8 cellular contexts compared by ENCODE assay signal in genomic region chr3:48555949-48556795, GRCh38. TPM values are rescaled to one million over a fixed set of nuclear protein-coding genes. Genes with fewer than 3 reads are reported as not detected.
DNase-seq lines count a peak whose midpoint lies in the region; ATAC-seq and TF ChIP-seq lines count a peak whose summit lies in the region.

No MANE protein-coding gene starts in this region.

- H3K4me1 ChIP-seq in OCI-LY7 (ENCODE audit: insufficient read depth, low read length, poor library complexity, severe bottlenecking) (peaks cover 54% of the 10 kb centered on the region), trophoblast cell (ENCODE audit: control insufficient read depth in 1 of 2, insufficient read depth in 2 of 2, low read length in 2 of 2) (peaks cover 27% of the 10 kb centered on the region in 2 experiments)

- intact Hi-C loops in OCI-LY7 (cut with micrococcal nuclease; ENCODE audit: unreplicated experiment), result loop anchor here (2.0 kb wide), 3 partner anchors 41 to 255 kb away; partner anchors contain the start of genes ATRIP and NME6

- peak overlapping the region; percentile 71 for H3K9ac ChIP-seq in trophoblast cell (ENCODE audit: low read length)

- H3K4me2 ChIP-seq in OCI-LY7 (ENCODE audit: low read length) (peak overlapping the region; percentile 77), trophoblast cell (ENCODE audit: low read length) (peak overlapping the region; percentile 79)

- DNase-seq in OCI-LY7 (ENCODE audit: low spot score) (no peak), epithelial cell of esophagus (ENCODE audit: low read depth) (no peak), trophoblast cell (peak in 1 of 2 donors; percentile 26), NCI-H1105 (lab: John Stamatoyannopoulos, UW) (no peak), A172 (ENCODE audit: low spot score) (no peak), NCI-H510A treated with DMSO at 0.1 percent for 48 hours (lab: John Stamatoyannopoulos, UW) (no peak)

- H3K9me3 ChIP-seq in OCI-LY7 (ENCODE audit: low read length) (no peaks in the 10 kb centered on the region), trophoblast cell (ENCODE audit: insufficient read depth, low read depth, low read length) (no peaks in the 10 kb centered on the region)

- H3K27ac ChIP-seq in OCI-LY7 (ENCODE audit: low read depth, low read length, poor library complexity, severe bottlenecking) (no peak overlapping the region), trophoblast cell (ENCODE audit: low read depth, low read length) (no peak overlapping the region)

- H3K79me1 ChIP-seq in trophoblast cell (ENCODE audit: low read length), result peaks cover 9% of the 10 kb centered on the region

- POLR2A ChIA-PET in OCI-LY7 (lab: Charles Lee), result interaction anchor here (0.6 to 2.1 kb wide), 7 partner anchors 11 to 1391 kb away, joined by 3 to 8 read pairs (median 3); partner anchors contain the start of genes CCDC51, CELSR3 and TMA7

- peak overlapping the region; percentile 62 for H4K8ac ChIP-seq in trophoblast cell (ENCODE audit: low read depth, low read length)

- peak overlapping the region; percentile 45 for H2BK5ac ChIP-seq in trophoblast cell (ENCODE audit: low read depth, low read length, poor library complexity)

- H3K4ac ChIP-seq in trophoblast cell (ENCODE audit: low read depth, low read length), result peak overlapping the region; percentile 73

- no peak for ATAC-seq in GM19452 (IDR thresholded peaks at IDR 0.05; ENCODE audit: unreplicated experiment)

- H2AK5ac ChIP-seq in trophoblast cell (ENCODE audit: low read length), result peak overlapping the region; percentile 67

- H3K23ac ChIP-seq in trophoblast cell (ENCODE audit: low read length), result no peak overlapping the region

- peak overlapping the region; percentile 60 for H4K12ac ChIP-seq in trophoblast cell (ENCODE audit: low read depth, low read length)

- WGBS in trophoblast cell (ENCODE audit: extremely low coverage, insufficient coverage, insufficient read length), result no CpG with 5 or more reads among the region's 29 CpGs

- H3K79me2 ChIP-seq in OCI-LY7 (ENCODE audit: insufficient read depth, low read depth, low read length), result no peaks in the 10 kb centered on the region
- peaks cover 9% of the 10 kb centered on the region for H3K79me2 ChIP-seq in trophoblast cell (ENCODE audit: control insufficient read depth, insufficient read depth, low read length, poor library complexity)

- no peaks in the 10 kb centered on the region for H4K20me1 ChIP-seq in OCI-LY7 (ENCODE audit: insufficient read depth, low read length)

- no peak for TF ChIP-seq CTCF in OCI-LY7 (conservative IDR thresholded peaks at IDR 0.05; ENCODE audit: low read length)
- TF ChIP-seq CTCF in epithelial cell of esophagus (IDR thresholded peaks at IDR 0.05; ENCODE audit: insufficient read depth, low read depth, low read length, missing control alignments), result no peak

- peak overlapping the region; percentile 54 for H2BK12ac ChIP-seq in trophoblast cell (ENCODE audit: low read length)

- H2BK120ac ChIP-seq in trophoblast cell (ENCODE audit: insufficient read depth, low read length, poor library complexity), result peak overlapping the region; percentile 44

- H2AFZ ChIP-seq in OCI-LY7 (ENCODE audit: low read length), result peak overlapping the region; percentile 66
- peak overlapping the region; percentile 32 for H2AFZ ChIP-seq in trophoblast cell (ENCODE audit: insufficient read depth, low read length, poor library complexity)

- H3K36me3 ChIP-seq in OCI-LY7 (ENCODE audit: insufficient read depth, low read length), result no peaks in the 10 kb centered on the region
- peaks cover 0 to 3% of the 10 kb centered on the region in 2 experiments for H3K36me3 ChIP-seq in trophoblast cell (ENCODE audit: control insufficient read depth in 1 of 2, insufficient read depth in 2 of 2, low read length in 2 of 2)

- no peaks in the 10 kb centered on the region for H3K27me3 ChIP-seq in trophoblast cell (ENCODE audit: insufficient read depth, low read length)

- CTCF ChIA-PET in OCI-LY7 (lab: Charles Lee; ENCODE audit: unreplicated experiment), result interaction anchor here (0.5 to 1.0 kb wide), 6 partner anchors 80 to 130 kb away, joined by 3 to 4 read pairs (median 4); partner anchors contain the start of gene NCKIPSD

- peak overlapping the region; percentile 36 for H4K91ac ChIP-seq in trophoblast cell (ENCODE audit: low read depth, low read length)

- no peaks in the 10 kb centered on the region for H3K9me2 ChIP-seq in OCI-LY7 (ENCODE audit: insufficient read depth, low read length)

- H3K14ac ChIP-seq in trophoblast cell (ENCODE audit: low read length), result peak overlapping the region; percentile 69

- peak overlapping the region; percentile 61; the same call in 1 of the 2 replicates for H3K4me3 ChIP-seq in GM08714 (ENCODE audit: low read length)
- peak overlapping the region; percentile 77 for H3K4me3 ChIP-seq in OCI-LY7 (ENCODE audit: low read depth, low read length, poor library complexity, severe bottlenecking)
- H3K4me3 ChIP-seq in epithelial cell of esophagus (ENCODE audit: low read length), result peak overlapping the region; percentile 62
- peak overlapping the region; percentile 89 for H3K4me3 ChIP-seq in trophoblast cell (ENCODE audit: low read depth, low read length)

- BruUV-seq in OCI-LY7 (replicated peaks; lab: Mats Ljungman, UMichigan), result no TSS peak

- peak overlapping the region; percentile 53 for H3K18ac ChIP-seq in trophoblast cell (ENCODE audit: low read length)

RNA-seq across cellular contexts. Expression of gene PFKFB4, which starts 0.4 kb away (rescaled TPM):
- 3.8 and 5.0 TPM in 2 replicates for total RNA-seq in OCI-LY7 (2014; rRNA removed; shearing (Covaris generic))
- 10.8 and 29.0 TPM in 2 replicates for total RNA-seq in OCI-LY7 (2022)
- 18.7 TPM in 2 replicates for polyA plus RNA-seq in trophoblast cell (2013)
- 7.6 and 8.4 TPM in 2 replicates for total RNA-seq in A172 (2014; rRNA removed; shearing (Covaris generic))

RNA-seq across cellular contexts. Expression of gene UCN2, which starts 7.4 kb away (rescaled TPM):
- total RNA-seq in OCI-LY7 (2014; rRNA removed; shearing (Covaris generic)), result 0.16 TPM in 1 of 2 replicates, not detected in the other
- not detected in 2 replicates for total RNA-seq in OCI-LY7 (2022)
- 1.4 and 1.7 TPM in 2 replicates for polyA plus RNA-seq in trophoblast cell (2013)
- 1.3 and 5.0 TPM in 2 replicates for total RNA-seq in A172 (2014; rRNA removed; shearing (Covaris generic))

RNA-seq across cellular contexts. Expression of gene COL7A1, which starts 39.0 kb away (rescaled TPM):
- 4.1 and 7.9 TPM in 2 replicates for total RNA-seq in OCI-LY7 (2014; rRNA removed; shearing (Covaris generic))
- 7.0 and 10.8 TPM in 2 replicates for total RNA-seq in OCI-LY7 (2022)
- 23.1 and 26.0 TPM in 2 replicates for polyA plus RNA-seq in trophoblast cell (2013)
- total RNA-seq in A172 (2014; rRNA removed; shearing (Covaris generic)), result 105 and 128 TPM in 2 replicates

RNA-seq across cellular contexts. Expression of gene SHISA5, which starts 52.2 kb away (rescaled TPM):
- total RNA-seq in OCI-LY7 (2014; rRNA removed; shearing (Covaris generic)), result 80.5 and 102 TPM in 2 replicates
- 97.1 and 97.3 TPM in 2 replicates for total RNA-seq in OCI-LY7 (2022)
- polyA plus RNA-seq in trophoblast cell (2013), result 314 and 318 TPM in 2 replicates
- 143 and 147 TPM in 2 replicates for total RNA-seq in A172 (2014; rRNA removed; shearing (Covaris generic))

RNA-seq across cellular contexts. Expression of gene UQCRC1, which starts 53.3 kb away (rescaled TPM):
- 125 and 168 TPM in 2 replicates for total RNA-seq in OCI-LY7 (2014; rRNA removed; shearing (Covaris generic))
- total RNA-seq in OCI-LY7 (2022), result 159 and 194 TPM in 2 replicates
- 164 and 166 TPM in 2 replicates for polyA plus RNA-seq in trophoblast cell (2013)
- 485 and 565 TPM in 2 replicates for total RNA-seq in A172 (2014; rRNA removed; shearing (Covaris generic))
